Comparison of ENCODE assay signal across 1 cellular context in genomic region chr3:189901481-189901880, GRCh38.
TF ChIP-seq lines count a peak whose summit lies in the region.

No MANE protein-coding gene starts in this region.

TF ChIP-seq in GM23338, 12 proteins besides CTCF, POLR2A, EP300 and RAD21 (continued from another document):
- TF ChIP-seq ZNF462 (CRISPR knock-in tag; IDR thresholded peaks at IDR 0.05) (no peak), JUNB (IDR thresholded peaks at IDR 0.05; ENCODE audit: unreplicated experiment) (no peak), CREB1 (CRISPR knock-in tag; IDR thresholded peaks at IDR 0.05; ENCODE audit: low read depth) (no peak)
